Comparison of ENCODE assay signal across 20 cellular contexts in the genomic region with DNA sequence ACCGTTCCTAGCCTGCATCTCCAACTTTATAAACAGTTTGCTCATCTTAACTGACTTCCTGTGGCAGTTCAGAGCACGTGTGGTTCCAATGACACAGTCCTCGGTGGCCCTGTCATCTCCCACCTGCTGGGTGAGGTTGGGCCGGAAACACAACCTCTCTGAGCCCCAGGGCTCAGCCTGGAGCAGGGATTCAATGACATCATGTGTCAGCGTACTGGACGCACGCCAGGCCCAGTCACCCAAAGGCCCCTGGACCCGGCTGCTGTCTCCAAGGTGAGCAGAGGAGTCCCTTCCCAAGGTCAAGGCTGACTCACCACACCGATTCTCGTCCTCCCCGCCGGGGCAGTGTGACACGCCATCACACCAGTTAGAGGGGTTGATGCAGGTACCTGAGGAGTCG. TPM values are rescaled to one million over a fixed set of nuclear protein-coding genes. Genes with fewer than 3 reads are reported as not detected.
DNase-seq lines count a peak whose midpoint lies in the region; ATAC-seq and TF ChIP-seq lines count a peak whose summit lies in the region.
"Had no signal": no experiment of that assay in that cellular context is flagged by ENCODE, and none has a peak within 500 bp of the region (broad histone marks: within the 10 kb centered on the region; RNA-seq: fewer than 3 reads in every experiment).

No MANE protein-coding gene starts in this region.

- H3K4me1 Mint-ChIP-seq in activated CD4-positive, alpha-beta T cell treated with anti-CD3 and anti-CD28 coated beads for 36 hours: no peaks in the 10 kb centered on the region
- H3K4me1 Mint-ChIP-seq: CD14-positive monocyte had no signal

- H3K9me3 Mint-ChIP-seq in activated CD4-positive, alpha-beta T cell treated with anti-CD3 and anti-CD28 coated beads for 36 hours (ENCODE audit: low read depth): no peaks in the 10 kb centered on the region
- H3K9me3 Mint-ChIP-seq: CD14-positive monocyte, H9 had no signal

- no peaks in the 10 kb centered on the region for H3K27me3 Mint-ChIP-seq in activated CD4-positive, alpha-beta T cell treated with anti-CD3 and anti-CD28 coated beads for 36 hours

- H3K4me3 Mint-ChIP-seq in activated CD4-positive, alpha-beta T cell treated with anti-CD3 and anti-CD28 coated beads for 36 hours: no peak overlapping the region
- H3K4me3 Mint-ChIP-seq: CD14-positive monocyte, H9 had no signal

- no peaks in the 10 kb centered on the region for H3K36me3 Mint-ChIP-seq in activated CD4-positive, alpha-beta T cell treated with anti-CD3 and anti-CD28 coated beads for 36 hours (ENCODE audit: low read depth)
- H3K36me3 Mint-ChIP-seq: CD14-positive monocyte had no signal

- H3K36me3 ChIP-seq in mucosa of descending colon (ENCODE audit: low read depth): peaks cover 6% of the 10 kb centered on the region

- peak overlapping the region; percentile 100 for H3K27ac ChIP-seq in VCaP
- H3K27ac ChIP-seq: 22Rv1 had no signal

- no peak for DNase-seq in activated CD4-positive, alpha-beta T cell treated with anti-CD3 and anti-CD28 coated beads for 36 hours
- DNase-seq in activated CD4-positive, alpha-beta T cell treated with anti-CD3 and anti-CD28 coated beads, Interleukin-2, amount 50 U/mL, for 4 hours: no peak
- no peak for DNase-seq in mucosa of descending colon
- no peak for DNase-seq in left colon
- DNase-seq in DMS114 treated with DMSO at 0.1 percent for 48 hours (lab: John Stamatoyannopoulos, UW; ENCODE audit: unreplicated experiment): no peak
- no peak for DNase-seq in retina
- DNase-seq: AML-193, GDM1, H9, IMR-90, Kasumi-1, MM.1S, NCI-H1092 treated with DMSO at 0.1 percent for 48 hours, NCI-H2081, Right ventricle myocardium superior had no signal

- ATAC-seq in activated CD4-positive, alpha-beta T cell treated with anti-CD3 and anti-CD28 coated beads for 36 hours: peak; percentile 39
- ATAC-seq in mucosa of descending colon (peak; percentile 9), left colon (no peak), SK-N-SH treated with all-trans-retinoic acid at 6 μM for 48 hours (no peak)

- no peak overlapping the region for H3K4me3 ChIP-seq in mucosa of descending colon

- intact Hi-C loops in activated CD4-positive, alpha-beta T cell treated with anti-CD3 and anti-CD28 coated beads for 36 hours (cut with DNase I, micrococcal nuclease): no loop called here
- intact Hi-C loops in mucosa of descending colon (cut with DNase I, micrococcal nuclease): no loop called here
- intact Hi-C loops in left colon (cut with DNase I, micrococcal nuclease): no loop called here

- H3K4me1 ChIP-seq in mucosa of descending colon (ENCODE audit: low read depth): no peaks in the 10 kb centered on the region

- CTCF ChIA-PET in activated CD4-positive, alpha-beta T cell treated with anti-CD3 and anti-CD28 coated beads for 36 hours (lab: Charles Lee): no interaction called here

- no peak overlapping the region for H3K27ac Mint-ChIP-seq in activated CD4-positive, alpha-beta T cell treated with anti-CD3 and anti-CD28 coated beads for 36 hours
- H3K27ac Mint-ChIP-seq: CD14-positive monocyte, H9 had no signal

- TF ChIP-seq CTCF in VCaP (conservative IDR thresholded peaks at IDR 0.05): no peak
- TF ChIP-seq CTCF in mucosa of descending colon (IDR thresholded peaks at IDR 0.05): no peak

- POLR2A ChIA-PET in activated CD4-positive, alpha-beta T cell treated with anti-CD3 and anti-CD28 coated beads for 36 hours (lab: Charles Lee): no interaction called here

- no peaks in the 10 kb centered on the region for H3K9me3 ChIP-seq in mucosa of descending colon

TF ChIP-seq in SK-N-SH treated with all-trans-retinoic acid at 6 μM for 48 hours, 23 proteins besides CTCF, POLR2A, EP300 and RAD21:
- TF ChIP-seq ZNF565 (CRISPR knock-in tag; conservative IDR thresholded peaks at IDR 0.05; ENCODE audit: low read depth) (no peak), GLIS3 (CRISPR knock-in tag; IDR thresholded peaks at IDR 0.05) (no peak), ISL1 (CRISPR knock-in tag; IDR thresholded peaks at IDR 0.05) (no peak), ARNTL (CRISPR knock-in tag; IDR thresholded peaks at IDR 0.05; ENCODE audit: borderline replicate concordance, low read depth) (no peak), ZFP30 (CRISPR knock-in tag; IDR thresholded peaks at IDR 0.05) (no peak)
- TF ChIP-seq, protein P1, sequence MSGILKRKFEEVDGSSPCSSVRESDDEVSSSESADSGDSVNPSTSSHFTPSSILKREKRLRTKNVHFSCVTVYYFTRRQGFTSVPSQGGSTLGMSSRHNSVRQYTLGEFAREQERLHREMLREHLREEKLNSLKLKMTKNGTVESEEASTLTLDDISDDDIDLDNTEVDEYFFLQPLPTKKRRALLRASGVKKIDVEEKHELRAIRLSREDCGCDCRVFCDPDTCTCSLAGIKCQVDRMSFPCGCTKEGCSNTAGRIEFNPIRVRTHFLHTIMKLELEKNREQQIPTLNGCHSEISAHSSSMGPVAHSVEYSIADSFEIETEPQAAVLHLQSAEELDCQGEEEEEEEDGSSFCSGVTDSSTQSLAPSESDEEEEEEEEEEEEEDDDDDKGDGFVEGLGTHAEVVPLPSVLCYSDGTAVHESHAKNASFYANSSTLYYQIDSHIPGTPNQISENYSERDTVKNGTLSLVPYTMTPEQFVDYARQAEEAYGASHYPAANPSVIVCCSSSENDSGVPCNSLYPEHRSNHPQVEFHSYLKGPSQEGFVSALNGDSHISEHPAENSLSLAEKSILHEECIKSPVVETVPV (CRISPR knock-in tag; IDR thresholded peaks at IDR 0.05): no peak
TF ChIP-seq in SK-N-SH treated with all-trans-retinoic acid at 6 μM for 48 hours: peak in this region for 0.

RNA-seq across cellular contexts. Expression of a gene that starts 19.9 kb away (rescaled TPM):
- not detected for total RNA-seq in activated CD4-positive, alpha-beta T cell treated with anti-CD3 and anti-CD28 coated beads for 36 hours
- 100 to 1,000 TPM; 283 to 624 (median 566) TPM for total RNA-seq in mucosa of descending colon
- 100 to 1,000 TPM; 471 to 667 TPM for total RNA-seq in left colon
- total RNA-seq: IMR-90, NCI-H460, Right ventricle myocardium superior had no signal

Comparison
In these comparisons a context has a peak if more than half of its experiments do, and no peak if none do; other contexts are left out.
1. ATAC-seq: peak in activated CD4-positive, alpha-beta T cell treated with anti-CD3 and anti-CD28 coated beads for 36 hours (single experiment) and mucosa of descending colon (single experiment); none in left colon (single experiment) and SK-N-SH treated with all-trans-retinoic acid at 6 μM for 48 hours (single experiment).
2. RNA of a gene that starts 19.9 kb away (total RNA-seq): 471 to 667 TPM in left colon and 283 to 624 TPM in mucosa of descending colon; not detected in activated CD4-positive, alpha-beta T cell treated with anti-CD3 and anti-CD28 coated beads for 36 hours; every median in the first group is over 100 times any median in the second.